Comparison of ENCODE assay signal across 9 cellular contexts in the genomic region with DNA sequence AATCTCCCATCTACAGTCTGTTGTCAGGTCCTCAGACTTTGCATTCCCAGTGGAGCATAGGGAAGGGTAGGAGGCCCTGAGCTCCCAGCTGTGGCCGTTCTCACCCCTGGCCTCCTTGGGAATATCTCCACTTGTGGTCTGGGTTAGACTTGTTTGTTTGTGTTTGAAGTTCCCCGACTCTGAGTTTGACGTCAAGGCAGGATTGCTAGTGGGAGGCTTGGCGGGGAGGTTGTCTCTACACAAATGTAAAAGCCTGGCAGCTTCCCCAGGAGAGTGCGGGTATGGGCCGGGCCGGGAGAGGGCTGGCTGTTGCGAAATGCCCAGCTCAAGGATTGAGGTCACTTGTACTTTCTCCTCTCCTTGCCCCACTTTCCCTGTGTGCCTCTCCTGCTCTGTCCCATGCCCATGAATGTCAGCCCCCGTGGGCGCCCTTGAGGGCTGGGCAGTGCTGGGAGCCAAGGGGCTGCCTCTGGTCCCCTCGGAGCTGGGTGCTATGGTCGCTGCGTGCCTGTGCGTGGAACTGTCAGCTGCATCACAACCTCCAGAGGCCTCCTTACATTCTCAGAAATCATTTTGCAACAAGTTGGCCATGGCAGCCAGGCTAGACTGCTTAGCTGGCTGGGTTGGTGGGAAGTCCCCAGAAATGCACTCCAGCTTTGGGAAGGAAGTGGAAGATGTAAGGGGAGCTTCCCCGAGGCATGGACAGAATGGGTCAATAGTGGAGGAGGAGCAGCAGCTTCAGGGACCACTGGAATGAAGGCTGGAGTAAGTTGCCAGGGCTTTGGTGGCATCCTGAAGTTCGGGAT.
A peak's percentile ranks its signal among the peaks of the same experiment; 100 is the strongest.
DNase-seq lines count a peak whose midpoint lies in the region; ATAC-seq, FAIRE-seq and TF ChIP-seq lines count a peak whose summit lies in the region.
"Had no signal": no experiment of that assay in that cellular context is flagged by ENCODE, and none has a peak within 500 bp of the region (broad histone marks: within the 10 kb centered on the region; RNA-seq: fewer than 3 reads in every experiment).

No MANE protein-coding gene starts in this region.

- no peaks in the 10 kb centered on the region for H3K27me3 ChIP-seq in kidney epithelial cell (ENCODE audit: control insufficient read depth, insufficient read depth, low read length)
- no peaks in the 10 kb centered on the region for H3K27me3 ChIP-seq in stomach smooth muscle (ENCODE audit: control insufficient read depth in 1 of 2, insufficient read depth in 2 of 2, low read length in 2 of 2)

- peak overlapping the region in 1 of 2 donors; percentile 47 for H3K9ac ChIP-seq in stomach smooth muscle (ENCODE audit: low read length in 2 of 2)

- H3K9me3 Mint-ChIP-seq in activated CD8-positive, alpha-beta T cell treated with anti-CD3 and anti-CD28 coated beads for 36 hours: no peaks in the 10 kb centered on the region

- TF ChIP-seq CTCF in astrocyte of the spinal cord (IDR thresholded peaks at IDR 0.05; ENCODE audit: low read depth, low read length) (no peak), kidney epithelial cell (IDR thresholded peaks at IDR 0.05; ENCODE audit: insufficient read depth, low read length, poor library complexity, severe bottlenecking) (no peak)
- TF ChIP-seq CTCF in activated CD8-positive, alpha-beta T cell treated with anti-CD3 and anti-CD28 coated beads for 36 hours (IDR thresholded peaks at IDR 0.05): no peak

- in situ Hi-C loops in astrocyte of the spinal cord (cut with HindIII; ENCODE audit: low sequenced_read_pairs): no loop called here

- CTCF ChIA-PET in activated CD8-positive, alpha-beta T cell treated with anti-CD3 and anti-CD28 coated beads for 36 hours (lab: Charles Lee): interaction anchor here (1.2 to 3.2 kb wide), 4 partner anchors 59 to 68 kb away, joined by 3 to 11 read pairs (median 5); no protein-coding TSS in a partner anchor

- POLR2A ChIA-PET in activated CD8-positive, alpha-beta T cell treated with anti-CD3 and anti-CD28 coated beads for 36 hours (lab: Charles Lee): interaction anchor here (0.9 to 1.6 kb wide), 3 partner anchors 33 to 69 kb away, joined by 4 to 6 read pairs (median 5); no protein-coding TSS in a partner anchor

- H3K36me3 Mint-ChIP-seq in activated CD8-positive, alpha-beta T cell treated with anti-CD3 and anti-CD28 coated beads for 36 hours (ENCODE audit: low read depth): peaks cover 3% of the 10 kb centered on the region

- FAIRE-seq in HTR-8/SVneo (lab: Jason Lieb, UNC): peak; percentile 54

- no peak overlapping the region for H3K4me3 Mint-ChIP-seq in activated CD8-positive, alpha-beta T cell treated with anti-CD3 and anti-CD28 coated beads for 36 hours

- intact Hi-C loops in activated CD8-positive, alpha-beta T cell treated with anti-CD3 and anti-CD28 coated beads for 36 hours (cut with micrococcal nuclease): no loop called here

- peak overlapping the region; percentile 76 for H3K27ac ChIP-seq in stomach smooth muscle (ENCODE audit: low read length)

- DNase-seq in HTR-8/SVneo (ENCODE audit: insufficient read length, low spot score) (peak; percentile 87), astrocyte of the spinal cord (ENCODE audit: low read depth, low spot score) (peak; percentile 99), kidney epithelial cell (ENCODE audit: low read depth) (peak; percentile 78)
- no peak for DNase-seq in activated CD8-positive, alpha-beta memory T cell treated with anti-CD3 and anti-CD28 coated beads, Interleukin-2, amount 50 U/mL, for 48 hours
- no peak for DNase-seq in activated CD8-positive, alpha-beta T cell treated with anti-CD3 and anti-CD28 coated beads for 36 hours
- DNase-seq in activated naive CD4-positive, alpha-beta T cell treated with Interleukin-2 at 50 U/mL for 16 hours: no peak
- DNase-seq: activated effector memory CD4-positive, alpha-beta T cell treated with anti-CD3 and anti-CD28 coated beads, Interleukin-2, amount 50 U/mL, for 16 hours had no signal

- peaks cover 2% of the 10 kb centered on the region for H3K27me3 Mint-ChIP-seq in activated CD8-positive, alpha-beta T cell treated with anti-CD3 and anti-CD28 coated beads for 36 hours

- no peaks in the 10 kb centered on the region for H3K36me3 ChIP-seq in kidney epithelial cell (ENCODE audit: control insufficient read depth, insufficient read depth, low read length)
- no peaks in the 10 kb centered on the region for H3K36me3 ChIP-seq in stomach smooth muscle (ENCODE audit: control insufficient read depth in 2 of 2, insufficient read depth in 2 of 2, low read length in 2 of 2)

- H3K4me1 Mint-ChIP-seq in activated CD8-positive, alpha-beta T cell treated with anti-CD3 and anti-CD28 coated beads for 36 hours (ENCODE audit: low read depth): peaks cover 62% of the 10 kb centered on the region

- ATAC-seq in activated CD8-positive, alpha-beta T cell treated with anti-CD3 and anti-CD28 coated beads for 36 hours: no peak
- no peak for ATAC-seq in GM21447 (IDR thresholded peaks at IDR 0.05; ENCODE audit: unreplicated experiment)

- H3K27ac Mint-ChIP-seq in activated CD8-positive, alpha-beta T cell treated with anti-CD3 and anti-CD28 coated beads for 36 hours: no peak overlapping the region

- H3K4me1 ChIP-seq in stomach smooth muscle (ENCODE audit: control insufficient read depth, insufficient read depth, low read length): peaks cover 28% of the 10 kb centered on the region

- H3K9me3 ChIP-seq in stomach smooth muscle (ENCODE audit: control insufficient read depth in 2 of 2, low read length in 2 of 2): no peaks in the 10 kb centered on the region

- H3K4me3 ChIP-seq in astrocyte of the spinal cord (ENCODE audit: low read depth, low read length) (no peak overlapping the region), kidney epithelial cell (ENCODE audit: low read depth, low read length) (no peak overlapping the region), stomach smooth muscle (ENCODE audit: low read length in 2 of 2) (no peak overlapping the region)

Comparison
In these comparisons a context has a peak if more than half of its experiments do, and no peak if none do; other contexts are left out.
1. DNase-seq: peak in HTR-8/SVneo (single experiment), astrocyte of the spinal cord (single experiment) and kidney epithelial cell (single experiment); none in activated CD8-positive, alpha-beta memory T cell treated with anti-CD3 and anti-CD28 coated beads, Interleukin-2, amount 50 U/mL, for 48 hours (single experiment), activated CD8-positive, alpha-beta T cell treated with anti-CD3 and anti-CD28 coated beads for 36 hours (single experiment) and activated naive CD4-positive, alpha-beta T cell treated with Interleukin-2 at 50 U/mL for 16 hours (single experiment).